In genomic region chr15:90230610-90231009, GRCh38 we compare ENCODE assay signal across 12 cellular contexts. TPM values are rescaled to one million over a fixed set of nuclear protein-coding genes. Genes with fewer than 3 reads are reported as not detected.
DNase-seq lines count a peak whose midpoint lies in the region; ATAC-seq and TF ChIP-seq lines count a peak whose summit lies in the region.
"Had no signal": no experiment of that assay in that cellular context is flagged by ENCODE, and none has a peak within 500 bp of the region (broad histone marks: within the 10 kb centered on the region; RNA-seq: fewer than 3 reads in every experiment).

No MANE protein-coding gene starts in this region.

- peak overlapping the region; percentile 86 to 92 (median 90) for H3K4me3 Mint-ChIP-seq in CD4-positive, CD25-positive, alpha-beta regulatory T cell
- H3K4me3 Mint-ChIP-seq in dendritic cell treated with granulocyte-macrophage colony-stimulating factor and Interleukin-4, amounts not matched to agents 40 ng/mL and 50 ng/mL, for 4 days, result peak overlapping the region; percentile 51

- peaks cover 9 to 53% (median 35%) of the 10 kb centered on the region in 4 donors for H3K4me1 Mint-ChIP-seq in CD4-positive, CD25-positive, alpha-beta regulatory T cell
- peaks cover 53% of the 10 kb centered on the region for H3K4me1 Mint-ChIP-seq in dendritic cell treated with granulocyte-macrophage colony-stimulating factor and Interleukin-4, amounts not matched to agents 40 ng/mL and 50 ng/mL, for 4 days (ENCODE audit: low read depth)

- no peaks in the 10 kb centered on the region for H3K9me3 Mint-ChIP-seq in CD4-positive, CD25-positive, alpha-beta regulatory T cell
- H3K9me3 Mint-ChIP-seq in dendritic cell treated with granulocyte-macrophage colony-stimulating factor and Interleukin-4, amounts not matched to agents 40 ng/mL and 50 ng/mL, for 4 days, result no peaks in the 10 kb centered on the region

- H3K4me3 ChIP-seq in CD4-positive, CD25-positive, alpha-beta regulatory T cell (ENCODE audit: low read depth, low read length), result peak overlapping the region; percentile 74
- peak overlapping the region; percentile 20; the same call in 1 of the 2 replicates for H3K4me3 ChIP-seq in LNCaP clone FGC (ENCODE audit: low read depth, low read length)
- H3K4me3 ChIP-seq in neutrophil (ENCODE audit: low read depth in 1 of 2, low read length in 1 of 2), result no peak overlapping the region
- H3K4me3 ChIP-seq in BE2C (ENCODE audit: low read depth, low read length), result no peak overlapping the region

- H3K27ac Mint-ChIP-seq in CD4-positive, CD25-positive, alpha-beta regulatory T cell, result peak overlapping the region; percentile 98 to 100 (median 100)
- peak overlapping the region; percentile 83 for H3K27ac Mint-ChIP-seq in dendritic cell treated with granulocyte-macrophage colony-stimulating factor and Interleukin-4, amounts not matched to agents 40 ng/mL and 50 ng/mL, for 4 days

- peaks cover 27% of the 10 kb centered on the region for H3K36me3 ChIP-seq in CD4-positive, CD25-positive, alpha-beta regulatory T cell (ENCODE audit: control insufficient read depth, insufficient read depth, low read length)
- H3K36me3 ChIP-seq in neutrophil (peaks cover 53% of the 10 kb centered on the region), BE2C (peaks cover 27% of the 10 kb centered on the region)

- peaks cover 51% of the 10 kb centered on the region for H3K4me1 ChIP-seq in CD4-positive, CD25-positive, alpha-beta regulatory T cell (ENCODE audit: control insufficient read depth, insufficient read depth, low read length, poor library complexity, severe bottlenecking)
- H3K4me1 ChIP-seq in neutrophil (ENCODE audit: control insufficient read depth in 1 of 2, insufficient read depth in 1 of 2, low read depth in 1 of 2, low read length in 1 of 2) (peaks cover 44 to 46% of the 10 kb centered on the region in 2 experiments), BE2C (no peaks in the 10 kb centered on the region; the same call in 1 of the 2 replicates)

- H3K36me3 Mint-ChIP-seq in CD4-positive, CD25-positive, alpha-beta regulatory T cell, result peaks cover 14% of the 10 kb centered on the region
- peaks cover 66% of the 10 kb centered on the region for H3K36me3 Mint-ChIP-seq in dendritic cell treated with granulocyte-macrophage colony-stimulating factor and Interleukin-4, amounts not matched to agents 40 ng/mL and 50 ng/mL, for 4 days (ENCODE audit: low read depth)

- no peaks in the 10 kb centered on the region for H3K27me3 Mint-ChIP-seq in CD4-positive, CD25-positive, alpha-beta regulatory T cell
- no peaks in the 10 kb centered on the region for H3K27me3 Mint-ChIP-seq in dendritic cell treated with granulocyte-macrophage colony-stimulating factor and Interleukin-4, amounts not matched to agents 40 ng/mL and 50 ng/mL, for 4 days

- DNase-seq in CD4-positive, CD25-positive, alpha-beta regulatory T cell, result no peak
- DNase-seq in LNCaP clone FGC (ENCODE audit: low read depth), result no peak
- no peak for DNase-seq in BE2C
- DNase-seq in NCI-H1092 (lab: John Stamatoyannopoulos, UW), result no peak
- DNase-seq: NCI-H524, T1000 had no signal

- intact Hi-C loops in dendritic cell treated with granulocyte-macrophage colony-stimulating factor and Interleukin-4, amounts not matched to agents 40 ng/mL and 50 ng/mL, for 4 days (cut with micrococcal nuclease), result no loop called here

- TF ChIP-seq CTCF in LNCaP clone FGC (IDR thresholded peaks at IDR 0.05; ENCODE audit: control insufficient read depth, extremely low read depth, insufficient read depth), result no peak
- no peak for TF ChIP-seq CTCF in neutrophil (IDR thresholded peaks at IDR 0.05)
- no peak for TF ChIP-seq CTCF in BE2C (IDR thresholded peaks at IDR 0.05; ENCODE audit: low read depth, low read length)

- peak overlapping the region; percentile 96 for H3K27ac ChIP-seq in CD4-positive, CD25-positive, alpha-beta regulatory T cell (ENCODE audit: insufficient read depth, low read length, poor library complexity, severe bottlenecking)
- H3K27ac ChIP-seq in neutrophil, result peak overlapping the region; percentile 97

- no peak for ATAC-seq in CD4-positive, CD25-positive, alpha-beta regulatory T cell (ENCODE audit: low read depth in 2 of 2)
- ATAC-seq in GM21423 (IDR thresholded peaks at IDR 0.05; ENCODE audit: unreplicated experiment) (no peak), HG03460 (IDR thresholded peaks at IDR 0.05; ENCODE audit: unreplicated experiment) (no peak)

- no peaks in the 10 kb centered on the region for H3K27me3 ChIP-seq in CD4-positive, CD25-positive, alpha-beta regulatory T cell (ENCODE audit: control insufficient read depth, insufficient read depth, low read length)
- no peaks in the 10 kb centered on the region for H3K27me3 ChIP-seq in neutrophil
- no peaks in the 10 kb centered on the region for H3K27me3 ChIP-seq in BE2C

- H3K9me3 ChIP-seq in CD4-positive, CD25-positive, alpha-beta regulatory T cell (ENCODE audit: control insufficient read depth in 2 of 2, low read length in 2 of 2), result no peaks in the 10 kb centered on the region
- H3K9me3 ChIP-seq in neutrophil (no peaks in the 10 kb centered on the region), BE2C (no peaks in the 10 kb centered on the region)

RNA-seq across cellular contexts. Expression of gene CIB1, which starts 3.1 kb away (rescaled TPM):
- 148 TPM for total RNA-seq in CD4-positive, CD25-positive, alpha-beta regulatory T cell
- polyA plus RNA-seq in CD4-positive, CD25-positive, alpha-beta regulatory T cell, result 100 to 1,000 TPM; 185 to 263 (median 222) TPM
- polyA plus RNA-seq in BE2C (2012; ENCODE audit: insufficient read depth, insufficient read length, low read depth), result 35.4 TPM

RNA-seq across cellular contexts. Expression of gene GDPGP1, which starts 3.4 kb away (rescaled TPM):
- 3.3 TPM for total RNA-seq in CD4-positive, CD25-positive, alpha-beta regulatory T cell
- 1 to 10 TPM in 2 of 4 donors, under 1 TPM in 2; 0.84 to 1.6 (median 1.1) TPM for polyA plus RNA-seq in CD4-positive, CD25-positive, alpha-beta regulatory T cell
- polyA plus RNA-seq in BE2C (2012; ENCODE audit: insufficient read depth, insufficient read length, low read depth), result 1.6 TPM

RNA-seq across cellular contexts. Expression of gene TTLL13, which starts 18.7 kb away (rescaled TPM):
- total RNA-seq in CD4-positive, CD25-positive, alpha-beta regulatory T cell, result 0.25 TPM
- under 1 TPM in 3 of 4 donors, not detected in 1; 0.13 to 0.64 (median 0.18) TPM for polyA plus RNA-seq in CD4-positive, CD25-positive, alpha-beta regulatory T cell
- polyA plus RNA-seq in BE2C (2012; ENCODE audit: insufficient read depth, insufficient read length, low read depth), result not detected
- total RNA-seq: LHCN-M2, pulmonary artery endothelial cell had no signal

RNA-seq across cellular contexts. Expression of gene SEMA4B, which starts 29.5 kb away (rescaled TPM):
- total RNA-seq in CD4-positive, CD25-positive, alpha-beta regulatory T cell, result 20.2 TPM
- polyA plus RNA-seq in CD4-positive, CD25-positive, alpha-beta regulatory T cell, result 1 to 10 TPM; 5.1 to 7.3 (median 6.8) TPM
- 23.0 TPM for polyA plus RNA-seq in BE2C (2012; ENCODE audit: insufficient read depth, insufficient read length, low read depth)

RNA-seq across cellular contexts. Expression of gene NGRN, which starts 34.9 kb away (rescaled TPM):
- total RNA-seq in CD4-positive, CD25-positive, alpha-beta regulatory T cell, result 46.6 TPM
- 10 to 100 TPM; 39.0 to 54.1 (median 47.2) TPM for polyA plus RNA-seq in CD4-positive, CD25-positive, alpha-beta regulatory T cell
- polyA plus RNA-seq in BE2C (2012; ENCODE audit: insufficient read depth, insufficient read length, low read depth), result 226 TPM

Comparison
In these comparisons a context has a peak if more than half of its experiments do, and no peak if none do; other contexts are left out.
1. H3K4me3 ChIP-seq: peak in CD4-positive, CD25-positive, alpha-beta regulatory T cell (single experiment) and LNCaP clone FGC (single experiment); none in neutrophil (0 of 2) and BE2C (single experiment).